1 cellular context compared by ENCODE assay signal in genomic region chr11:1502168-1502955, GRCh38.
TF ChIP-seq lines count a peak whose summit lies in the region.

No MANE protein-coding gene starts in this region.

TF ChIP-seq in HepG2, 621 proteins besides CTCF, POLR2A, EP300 and RAD21 (continued from another document):
- TF ChIP-seq HIC2 (CRISPR knock-in tag; IDR thresholded peaks at IDR 0.05; ENCODE audit: low read depth), result no peak
TF ChIP-seq in HepG2: peak in this region for 0.
